In the genomic region with DNA sequence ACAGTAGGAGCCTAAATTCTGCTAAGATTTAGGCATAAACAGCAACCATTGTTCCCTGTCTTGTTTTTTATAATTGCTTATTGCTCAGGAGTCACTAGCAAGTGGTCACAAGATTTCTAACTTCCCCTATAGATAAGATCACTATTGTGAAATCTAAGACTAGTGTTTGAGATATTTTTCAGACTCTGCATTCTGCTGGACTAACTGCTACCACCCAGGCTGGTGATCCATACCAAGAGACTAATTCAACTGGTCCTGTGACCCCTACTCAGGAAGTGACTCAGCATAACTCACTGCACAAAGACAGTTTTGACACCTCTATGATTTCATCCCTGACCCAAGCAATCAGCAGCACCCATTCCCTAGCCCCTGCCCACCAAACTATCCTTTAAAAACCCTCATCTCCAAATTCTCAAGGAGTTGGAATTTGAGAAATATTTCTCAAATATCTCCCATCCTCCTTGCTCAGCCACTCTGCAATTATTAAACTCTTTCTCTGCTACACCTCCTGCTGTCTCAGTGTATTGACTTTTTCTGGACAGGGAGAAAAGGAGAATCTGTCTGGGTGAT, we compare ENCODE assay signal across 9 cellular contexts. TPM values are rescaled to one million over a fixed set of nuclear protein-coding genes. Genes with fewer than 3 reads are reported as not detected.
DNase-seq lines count a peak whose midpoint lies in the region; TF ChIP-seq lines count a peak whose summit lies in the region.
"Had no signal": no experiment of that assay in that cellular context is flagged by ENCODE, and none has a peak within 500 bp of the region (broad histone marks: within the 10 kb centered on the region; RNA-seq: fewer than 3 reads in every experiment).

No MANE protein-coding gene starts in this region.

- peaks cover 0 to 69% of the 10 kb centered on the region in 2 experiments; a peak in 2 of 3 replicates for H3K36me3 ChIP-seq in HEK293 (ENCODE audit: control insufficient read depth in 2 of 2, insufficient read depth in 1 of 2, low read length in 2 of 2)

- H3K27me3 Mint-ChIP-seq in activated CD4-positive, alpha-beta memory T cell treated with anti-CD3 and anti-CD28 coated beads, Interleukin-2, amount 10 ng/mL, durations not matched to agents 7 days and 5 days = no peaks in the 10 kb centered on the region
- H3K27me3 Mint-ChIP-seq in immature natural killer cell (ENCODE audit: low read depth in 3 of 3) = no peaks in the 10 kb centered on the region

- H3K9me3 Mint-ChIP-seq in activated CD4-positive, alpha-beta memory T cell treated with anti-CD3 and anti-CD28 coated beads, Interleukin-2, amount 10 ng/mL, durations not matched to agents 7 days and 5 days = peaks cover 14% of the 10 kb centered on the region
- no peaks in the 10 kb centered on the region for H3K9me3 Mint-ChIP-seq in immature natural killer cell

- H3K27ac Mint-ChIP-seq in activated CD4-positive, alpha-beta memory T cell treated with anti-CD3 and anti-CD28 coated beads, Interleukin-2, amount 10 ng/mL, durations not matched to agents 7 days and 5 days = peak overlapping the region; percentile 23
- peak overlapping the region; percentile 55 to 85 (median 74) for H3K27ac Mint-ChIP-seq in immature natural killer cell

- POLR2A ChIA-PET in HEK293 (lab: Yijun Ruan, JAX) = no interaction called here
- POLR2A ChIA-PET in activated CD4-positive, alpha-beta memory T cell treated with anti-CD3 and anti-CD28 coated beads, Interleukin-2, amount 10 ng/mL, durations not matched to agents 7 days and 5 days (lab: Charles Lee) = no interaction called here

- no peak overlapping the region for H3K27ac ChIP-seq in HEK293 (ENCODE audit: extremely low read depth, low read depth, low read length)
- H3K27ac ChIP-seq in dorsolateral prefrontal cortex = no peak overlapping the region

- H3K4me1 ChIP-seq in HEK293 (ENCODE audit: control insufficient read depth, insufficient read depth, low read length) = no peaks in the 10 kb centered on the region

- H3K27me3 ChIP-seq in dorsolateral prefrontal cortex = no peaks in the 10 kb centered on the region

- H3K4me1 Mint-ChIP-seq in activated CD4-positive, alpha-beta memory T cell treated with anti-CD3 and anti-CD28 coated beads, Interleukin-2, amount 10 ng/mL, durations not matched to agents 7 days and 5 days = peaks cover 12% of the 10 kb centered on the region
- peaks cover 24 to 62% of the 10 kb centered on the region in 2 donors for H3K4me1 Mint-ChIP-seq in immature natural killer cell

- intact Hi-C loops in dorsolateral prefrontal cortex (cut with DNase I) = no loop called here

- H3K4me3 Mint-ChIP-seq in activated CD4-positive, alpha-beta memory T cell treated with anti-CD3 and anti-CD28 coated beads, Interleukin-2, amount 10 ng/mL, durations not matched to agents 7 days and 5 days = no peak overlapping the region
- H3K4me3 Mint-ChIP-seq in immature natural killer cell = peak overlapping the region in 1 of 5 donors; percentile 29

- DNase-seq in AG09309 (ENCODE audit: low read depth) (peak; percentile 17), immature natural killer cell (no peak), superior temporal gyrus (ENCODE audit: extremely low spot score) (no peak), dorsolateral prefrontal cortex (no peak), G401 (ENCODE audit: low spot score) (no peak)
- DNase-seq in activated CD4-positive, alpha-beta memory T cell treated with anti-CD3 and anti-CD28 coated beads, Interleukin-2, amount 10 ng/mL, durations not matched to agents 7 days and 5 days = no peak
- DNase-seq in stimulated activated CD8-positive, alpha-beta memory T cell treated with anti-CD3 and anti-CD28 coated beads, Interleukin-4, amount 100 ng/mL, for 48 hours = no peak
- DNase-seq: NCI-H1436 treated with DMSO at 0.1 percent for 48 hours had no signal

- H3K9me3 ChIP-seq in HEK293 (ENCODE audit: control insufficient read depth, insufficient read depth, low read depth, low read length) = no peaks in the 10 kb centered on the region

- peaks cover 74% of the 10 kb centered on the region for H3K36me3 Mint-ChIP-seq in activated CD4-positive, alpha-beta memory T cell treated with anti-CD3 and anti-CD28 coated beads, Interleukin-2, amount 10 ng/mL, durations not matched to agents 7 days and 5 days (ENCODE audit: low read depth)
- H3K36me3 Mint-ChIP-seq in immature natural killer cell = peaks cover 0 to 33% (median 23%) of the 10 kb centered on the region in 3 donors

- TF ChIP-seq CTCF in AG09309 (IDR thresholded peaks at IDR 0.05; ENCODE audit: control insufficient read depth, insufficient read depth, low read depth, low read length, missing control alignments) (no peak), HEK293 (tag by site-specific recombination; IDR thresholded peaks at IDR 0.05) (no peak), dorsolateral prefrontal cortex (IDR thresholded peaks at IDR 0.05 in 54 of 56, conservative IDR thresholded peaks at IDR 0.05 in 2 of 56; ENCODE audit: low read depth in 1 of 56, partially characterized antibody in 56 of 56) (no peak)

- no peak overlapping the region for H3K4me3 ChIP-seq in AG09309 (ENCODE audit: control insufficient read depth, low read depth, low read length)
- no peak overlapping the region for H3K4me3 ChIP-seq in HEK293 (ENCODE audit: low read depth, low read length)
- H3K4me3 ChIP-seq in dorsolateral prefrontal cortex = no peak overlapping the region

- CTCF ChIA-PET in HEK293 (lab: Yijun Ruan, JAX) = no interaction called here
- CTCF ChIA-PET in activated CD4-positive, alpha-beta memory T cell treated with anti-CD3 and anti-CD28 coated beads, Interleukin-2, amount 10 ng/mL, durations not matched to agents 7 days and 5 days (lab: Charles Lee) = no interaction called here

- in situ Hi-C loops in G401 (cut with HindIII; ENCODE audit: low sequenced_read_pairs) = no loop called here

TF ChIP-seq in HEK293, 187 proteins besides CTCF, POLR2A, EP300 and RAD21:
- TF ChIP-seq, protein P1, sequence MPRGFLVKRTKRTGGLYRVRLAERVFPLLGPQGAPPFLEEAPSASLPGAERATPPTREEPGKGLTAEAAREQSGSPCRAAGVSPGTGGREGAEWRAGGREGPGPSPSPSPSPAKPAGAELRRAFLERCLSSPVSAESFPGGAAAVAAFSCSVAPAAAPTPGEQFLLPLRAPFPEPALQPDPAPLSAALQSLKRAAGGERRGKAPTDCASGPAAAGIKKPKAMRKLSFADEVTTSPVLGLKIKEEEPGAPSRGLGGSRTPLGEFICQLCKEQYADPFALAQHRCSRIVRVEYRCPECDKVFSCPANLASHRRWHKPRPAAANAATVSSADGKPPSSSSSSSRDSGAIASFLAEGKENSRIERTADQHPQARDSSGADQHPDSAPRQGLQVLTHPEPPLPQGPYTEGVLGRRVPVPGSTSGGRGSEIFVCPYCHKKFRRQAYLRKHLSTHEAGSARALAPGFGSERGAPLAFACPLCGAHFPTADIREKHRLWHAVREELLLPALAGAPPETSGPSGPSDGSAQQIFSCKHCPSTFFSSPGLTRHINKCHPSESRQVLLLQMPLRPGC (tag by site-specific recombination; IDR thresholded peaks at IDR 0.05) = no peak
- peak; percentile 52; the same call in 1 of the 2 replicates for TF ChIP-seq ZNF610 (tag by site-specific recombination; IDR thresholded peaks at IDR 0.05; ENCODE audit: borderline replicate concordance)
- TF ChIP-seq SETDB1 (IDR thresholded peaks at IDR 0.05; ENCODE audit: insufficient read length, low read length) = peak; percentile 86
- TF ChIP-seq TRIM28 (IDR thresholded peaks at IDR 0.05; ENCODE audit: borderline replicate concordance, low read length) = peak; percentile 58; the same call in 1 of the 2 replicates
- TF ChIP-seq ZFP3 (tag by site-specific recombination; IDR thresholded peaks at IDR 0.05; ENCODE audit: low read depth) = no peak
- TF ChIP-seq ZNF202 (tag by site-specific recombination; IDR thresholded peaks at IDR 0.05; ENCODE audit: borderline replicate concordance) = no peak
- TF ChIP-seq ZNF629 (tag by site-specific recombination; IDR thresholded peaks at IDR 0.05) = peak; percentile 24; the same call in 1 of the 2 replicates
- TF ChIP-seq KLF16 (tag by site-specific recombination; IDR thresholded peaks at IDR 0.05) = no peak
- no peak for TF ChIP-seq ZNF132 (tag by site-specific recombination; IDR thresholded peaks at IDR 0.05; ENCODE audit: borderline replicate concordance)

RNA-seq across cellular contexts. Expression of a gene that starts 52.7 kb away (rescaled TPM):
- 10 to 100 TPM; 36.0 to 36.5 TPM for total RNA-seq in activated CD4-positive, alpha-beta memory T cell treated with anti-CD3 and anti-CD28 coated beads, Interleukin-2, amount 10 ng/mL, durations not matched to agents 7 days and 5 days
- 10 to 100 TPM; 17.3 to 43.3 (median 28.0) TPM for polyA plus RNA-seq in immature natural killer cell
- total RNA-seq in dorsolateral prefrontal cortex = 10 to 100 TPM; 39.0 to 71.8 (median 55.0) TPM
- total RNA-seq in G401 (2014; rRNA removed; shearing (Covaris generic)) = 16.5 and 21.1 TPM in 2 replicates
